8 cellular contexts compared by ENCODE assay signal in genomic region chr9:70257991-70258691, GRCh38. TPM values are rescaled to one million over a fixed set of nuclear protein-coding genes. Genes with fewer than 3 reads are reported as not detected.
DNase-seq lines count a peak whose midpoint lies in the region; ATAC-seq and TF ChIP-seq lines count a peak whose summit lies in the region.

No MANE protein-coding gene starts in this region.

- ATAC-seq in GM21619 (IDR thresholded peaks at IDR 0.05; ENCODE audit: unreplicated experiment), result peak; percentile 42

- peak; percentile 27 for DNase-seq in NCI-H2107 treated with DMSO at 0.1 percent for 48 hours (lab: John Stamatoyannopoulos, UW; ENCODE audit: unreplicated experiment)
- DNase-seq in NCI-H2107 (lab: John Stamatoyannopoulos, UW), result no peak
- DNase-seq in HuH-7 (ENCODE audit: low spot score), result peak; percentile 14
- no peak for DNase-seq in SJSA1 (ENCODE audit: low read depth in 1 of 2, low spot score in 2 of 2)
- peak; percentile 62 for DNase-seq in choroid plexus epithelial cell (ENCODE audit: low read depth)
- DNase-seq in kidney glomerular epithelial cell (lab: John Stamatoyannopoulos, UW), result peak; percentile 48
- DNase-seq in stimulated activated CD4-positive, alpha-beta T cell treated with anti-CD3 and anti-CD28 coated beads, Interleukin-4, amount 100 ng/mL, for 48 hours (ENCODE audit: low read depth in 2 of 2), result peak; percentile 6 to 23

- TF ChIP-seq CTCF in choroid plexus epithelial cell (conservative IDR thresholded peaks at IDR 0.05; ENCODE audit: low read depth, low read length), result no peak

- no peaks in the 10 kb centered on the region for H3K9me3 ChIP-seq in SJSA1 (replicated peaks)

- H3K4me1 ChIP-seq in SJSA1 (replicated peaks), result peaks cover 41% of the 10 kb centered on the region

- peak overlapping the region; percentile 67 for H3K4me3 ChIP-seq in SJSA1
- H3K4me3 ChIP-seq in choroid plexus epithelial cell (ENCODE audit: low read depth, low read length), result peak overlapping the region; percentile 87

- H3K27me3 ChIP-seq in SJSA1 (replicated peaks), result no peaks in the 10 kb centered on the region

- H3K27ac ChIP-seq in SJSA1, result peak overlapping the region; percentile 81

- H3K36me3 ChIP-seq in SJSA1, result peaks cover 40% of the 10 kb centered on the region

RNA-seq across cellular contexts. Expression of gene SMC5, which starts 0.6 kb away (rescaled TPM):
- total RNA-seq in SJSA1 (2014; rRNA removed; shearing (Covaris generic)), result 21.5 and 30.2 TPM in 2 replicates

Comparison
In these comparisons a context has a peak if more than half of its experiments do, and no peak if none do; other contexts are left out.
1. DNase-seq: peak in NCI-H2107 treated with DMSO at 0.1 percent for 48 hours (single experiment), HuH-7 (single experiment), choroid plexus epithelial cell (single experiment), kidney glomerular epithelial cell (single experiment) and stimulated activated CD4-positive, alpha-beta T cell treated with anti-CD3 and anti-CD28 coated beads, Interleukin-4, amount 100 ng/mL, for 48 hours (2 of 2); none in NCI-H2107 (single experiment) and SJSA1 (0 of 2).